14 cellular contexts compared by ENCODE assay signal in the genomic region with DNA sequence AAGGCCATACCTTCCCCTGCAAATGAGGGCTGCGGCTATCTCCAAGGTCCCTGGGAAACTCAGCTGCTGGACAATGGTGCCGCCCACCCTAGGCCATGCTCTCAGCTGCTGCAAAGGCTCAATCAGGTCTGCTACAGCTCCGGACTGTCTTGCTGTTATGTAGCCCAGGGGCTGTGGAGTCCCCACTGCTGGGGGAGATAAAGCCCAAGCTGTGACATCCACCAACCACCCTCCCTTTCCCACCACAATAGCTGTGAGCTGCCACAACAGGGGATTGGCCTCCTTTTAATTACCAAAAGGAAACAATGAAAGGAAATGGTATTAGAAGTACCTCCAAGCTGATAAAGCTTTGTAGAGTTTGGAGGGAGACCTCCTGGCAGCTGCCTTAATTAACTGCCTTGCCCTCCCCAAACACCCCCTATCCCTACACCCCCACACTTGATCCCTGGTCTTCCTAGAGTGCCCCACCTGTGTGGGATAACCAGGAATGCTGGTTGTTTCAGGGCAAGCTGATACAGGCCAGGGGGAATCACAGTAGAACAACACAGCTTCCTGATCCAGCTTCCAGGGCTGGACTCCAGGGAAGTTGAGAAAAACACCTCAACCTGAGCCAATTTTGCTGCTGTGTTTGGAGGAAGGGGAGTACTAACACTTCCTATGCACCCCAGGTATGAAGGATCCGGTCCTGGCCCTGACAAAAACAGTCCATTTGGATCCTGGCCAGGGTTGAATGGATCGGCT. TPM values are rescaled to one million over a fixed set of nuclear protein-coding genes. Genes with fewer than 3 reads are reported as not detected.
DNase-seq lines count a peak whose midpoint lies in the region; TF ChIP-seq lines count a peak whose summit lies in the region.
"Had no signal": no experiment of that assay in that cellular context is flagged by ENCODE, and none has a peak within 500 bp of the region (broad histone marks: within the 10 kb centered on the region; RNA-seq: fewer than 3 reads in every experiment).

A gene (minus strand): TSS at position 260 of the 741 bp plus-strand sequence. CDS start 1,474 bp downstream, outside the sequence.

- H3K36me3 Mint-ChIP-seq in endodermal cell (ENCODE audit: low read depth) = peaks cover 33% of the 10 kb centered on the region
- H3K36me3 Mint-ChIP-seq: naive thymus-derived CD8-positive, alpha-beta T cell had no signal

- no peaks in the 10 kb centered on the region for H3K79me2 ChIP-seq in Loucy (ENCODE audit: insufficient read depth, low read length)

- no peaks in the 10 kb centered on the region for H3K36me3 ChIP-seq in Loucy (ENCODE audit: insufficient read depth, low read length)
- H3K36me3 ChIP-seq in endodermal cell (ENCODE audit: control insufficient read depth, insufficient read depth, low read length) = peaks cover 17% of the 10 kb centered on the region
- no peaks in the 10 kb centered on the region for H3K36me3 ChIP-seq in stomach smooth muscle (ENCODE audit: control insufficient read depth in 2 of 2, insufficient read depth in 2 of 2, low read length in 2 of 2)

- no peaks in the 10 kb centered on the region for H3K27me3 ChIP-seq in Loucy (ENCODE audit: insufficient read depth, low read length, poor library complexity, severe bottlenecking)
- no peaks in the 10 kb centered on the region for H3K27me3 ChIP-seq in endodermal cell (ENCODE audit: control insufficient read depth, insufficient read depth, low read length, poor library complexity, severe bottlenecking)
- no peaks in the 10 kb centered on the region for H3K27me3 ChIP-seq in stomach smooth muscle (ENCODE audit: control insufficient read depth in 1 of 2, insufficient read depth in 2 of 2, low read length in 2 of 2)

- peak within 1 kb of the TSS; percentile 95 for H3K27ac Mint-ChIP-seq in endodermal cell
- H3K27ac Mint-ChIP-seq: activated CD4-positive, alpha-beta T cell treated with anti-CD3 and anti-CD28 coated beads, Interleukin-2, amount 10 ng/mL, durations not matched to agents 24 days and 14 days had no signal

- no peaks in the 10 kb centered on the region for H4K20me1 ChIP-seq in Loucy (ENCODE audit: insufficient read depth, low read length, poor library complexity, severe bottlenecking)

- no peaks in the 10 kb centered on the region for H3K27me3 Mint-ChIP-seq in endodermal cell (ENCODE audit: insufficient read depth)
- H3K27me3 Mint-ChIP-seq: activated CD4-positive, alpha-beta T cell treated with anti-CD3 and anti-CD28 coated beads, Interleukin-2, amount 10 ng/mL, durations not matched to agents 24 days and 14 days; naive thymus-derived CD8-positive, alpha-beta T cell had no signal

- H3K9me3 Mint-ChIP-seq in endodermal cell = no peaks in the 10 kb centered on the region
- H3K9me3 Mint-ChIP-seq: activated CD4-positive, alpha-beta T cell treated with anti-CD3 and anti-CD28 coated beads, Interleukin-2, amount 10 ng/mL, durations not matched to agents 24 days and 14 days; naive thymus-derived CD8-positive, alpha-beta T cell had no signal

- DNase-seq in endodermal cell (peak; percentile 88), lung microvascular endothelial cell (ENCODE audit: low read depth in 2 of 2) (peak; percentile 80 to 86), RPMI8226 (no peak), HuH-7 (ENCODE audit: low spot score) (no peak)
- DNase-seq in activated CD4-positive, alpha-beta T cell treated with anti-CD3 and anti-CD28 coated beads, Interleukin-2, amount 50 U/mL, for 4 hours = no peak
- no peak for DNase-seq in activated T-cell treated with anti-CD3 and anti-CD28 coated beads, Interleukin-2, amount 50 U/mL, for 1 hour
- DNase-seq: activated CD4-positive, alpha-beta T cell treated with anti-CD3 and anti-CD28 coated beads, Interleukin-2, amount 10 ng/mL, durations not matched to agents 24 days and 14 days; C1 segment of cervical spinal cord; naive thymus-derived CD8-positive, alpha-beta T cell; NCI-H2171 treated with DMSO at 0.1 percent for 48 hours; SHP77; stimulated activated CD4-positive, alpha-beta T cell treated with anti-CD3 and anti-CD28 coated beads, Interleukin-4, amount 100 ng/mL, for 24 hours had no signal

- H3K9me3 ChIP-seq in Loucy (ENCODE audit: insufficient read depth, low read depth, low read length) = no peaks in the 10 kb centered on the region
- no peaks in the 10 kb centered on the region for H3K9me3 ChIP-seq in endodermal cell (ENCODE audit: control insufficient read depth, low read length)
- no peaks in the 10 kb centered on the region for H3K9me3 ChIP-seq in stomach smooth muscle (ENCODE audit: control insufficient read depth in 2 of 2, low read length in 2 of 2)

- H3F3A ChIP-seq in Loucy (ENCODE audit: low read depth) = no peaks in the 10 kb centered on the region

- peak within 1 kb of the TSS; percentile 23 for H3K9ac ChIP-seq in Loucy (ENCODE audit: low read depth, low read length, poor library complexity, severe bottlenecking)
- peak within 1 kb of the TSS; percentile 54 for H3K9ac ChIP-seq in endodermal cell (ENCODE audit: extremely low read depth, low read length, poor library complexity, severe bottlenecking)
- H3K9ac ChIP-seq in stomach smooth muscle (ENCODE audit: low read length in 2 of 2) = peak within 1 kb of the TSS in 1 of 2 donors; percentile 32

- peaks cover 57% of the 10 kb centered on the region for H3K4me1 Mint-ChIP-seq in endodermal cell
- H3K4me1 Mint-ChIP-seq: activated CD4-positive, alpha-beta T cell treated with anti-CD3 and anti-CD28 coated beads, Interleukin-2, amount 10 ng/mL, durations not matched to agents 24 days and 14 days had no signal

- no peaks in the 10 kb centered on the region for H3K9me2 ChIP-seq in Loucy (replicated peaks; ENCODE audit: low read depth, low read length)

- H2AFZ ChIP-seq in Loucy (ENCODE audit: low read length) = no peak within 1 kb of the TSS

- H3K27ac ChIP-seq in endodermal cell (ENCODE audit: low read depth, low read length) (no peak within 1 kb of the TSS), stomach smooth muscle (ENCODE audit: low read length) (peak within 1 kb of the TSS; percentile 18)

- peak within 1 kb of the TSS; percentile 71 for H3K4me2 ChIP-seq in Loucy (ENCODE audit: low read depth, low read length, poor library complexity, severe bottlenecking)

- no peak for TF ChIP-seq CTCF in Loucy (conservative IDR thresholded peaks at IDR 0.05; ENCODE audit: low read length)
- TF ChIP-seq CTCF in endodermal cell (conservative IDR thresholded peaks at IDR 0.05) = no peak

- H3K4me3 Mint-ChIP-seq in endodermal cell = peak within 1 kb of the TSS; percentile 77
- H3K4me3 Mint-ChIP-seq: activated CD4-positive, alpha-beta T cell treated with anti-CD3 and anti-CD28 coated beads, Interleukin-2, amount 10 ng/mL, durations not matched to agents 24 days and 14 days; naive thymus-derived CD8-positive, alpha-beta T cell had no signal

- peak within 1 kb of the TSS; percentile 1 for H3K4me3 ChIP-seq in Loucy (ENCODE audit: low read length, poor library complexity, severe bottlenecking)
- H3K4me3 ChIP-seq in endodermal cell (ENCODE audit: low read length) = peak within 1 kb of the TSS; percentile 84
- H3K4me3 ChIP-seq in stomach smooth muscle (ENCODE audit: low read length in 2 of 2) = peak within 1 kb of the TSS in 1 of 2 donors; percentile 57

- H3K4me1 ChIP-seq in Loucy (ENCODE audit: insufficient read depth, low read length, poor library complexity, severe bottlenecking) (peaks cover 20% of the 10 kb centered on the region), endodermal cell (ENCODE audit: control insufficient read depth, insufficient read depth, low read length) (peaks cover 16% of the 10 kb centered on the region), stomach smooth muscle (ENCODE audit: control insufficient read depth, insufficient read depth, low read length) (no peaks in the 10 kb centered on the region)

- WGBS in endodermal cell (ENCODE audit: insufficient coverage in 1 of 2, insufficient read length in 1 of 2), 2 experiments = 58 to 64% methylated on average over 3 to 5 of the region's 5 CpGs

RNA-seq across cellular contexts. Expression of the gene that starts here (rescaled TPM):
- total RNA-seq in endodermal cell (100 to 1,000 TPM; 248 to 476 TPM), lung microvascular endothelial cell (496 and 1,530 TPM in 2 replicates)
- 2.9 TPM for polyA plus RNA-seq in endodermal cell (2013, experiment 1 of 2)
- polyA plus RNA-seq in endodermal cell (2013, experiment 2 of 2) = 4.7 TPM
- total RNA-seq: activated CD4-positive, alpha-beta T cell treated with anti-CD3 and anti-CD28 coated beads, Interleukin-2, amount 10 ng/mL, durations not matched to agents 24 days and 14 days had no signal
- polyA plus RNA-seq: naive thymus-derived CD8-positive, alpha-beta T cell had no signal

Comparison
In these comparisons a context has a peak if more than half of its experiments do, and no peak if none do; other contexts are left out.
1. DNase-seq: peak in endodermal cell (single experiment) and lung microvascular endothelial cell (2 of 2); none in activated CD4-positive, alpha-beta T cell treated with anti-CD3 and anti-CD28 coated beads, Interleukin-2, amount 50 U/mL, for 4 hours (0 of 2), activated T-cell treated with anti-CD3 and anti-CD28 coated beads, Interleukin-2, amount 50 U/mL, for 1 hour (single experiment), RPMI8226 (single experiment) and HuH-7 (single experiment).